In the genomic region with DNA sequence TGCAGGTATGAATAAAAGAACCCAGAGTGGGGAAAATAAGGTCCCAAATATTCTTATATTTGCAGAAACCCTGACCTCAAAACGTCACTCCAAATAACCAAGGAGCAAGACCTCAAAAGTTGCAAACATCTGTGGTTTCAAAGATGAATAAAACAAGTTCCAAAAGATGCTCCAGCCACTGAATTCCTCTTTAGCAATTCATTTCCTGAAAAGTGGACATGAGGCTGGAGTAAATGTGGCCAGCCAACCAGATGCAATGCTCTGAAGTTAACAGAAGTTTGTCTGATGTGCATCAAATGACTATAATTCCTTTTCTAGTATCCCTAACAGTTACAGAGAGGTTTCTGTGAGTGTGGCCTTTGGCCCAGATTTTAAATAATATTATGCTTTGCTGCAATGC, we compare ENCODE assay signal across 17 cellular contexts.
DNase-seq lines count a peak whose midpoint lies in the region; ATAC-seq and TF ChIP-seq lines count a peak whose summit lies in the region.
"Had no signal": no experiment of that assay in that cellular context is flagged by ENCODE, and none has a peak within 500 bp of the region (broad histone marks: within the 10 kb centered on the region; RNA-seq: fewer than 3 reads in every experiment).

No MANE protein-coding gene starts in this region.

- H3K36me3 Mint-ChIP-seq in T-helper 17 cell (ENCODE audit: low read depth): no peaks in the 10 kb centered on the region

- CTCF ChIA-PET in PC-9 (lab: Charles Lee): no interaction called here

- no TSS peak for BruUV-seq in PC-9 (replicated peaks; lab: Mats Ljungman, UMichigan)

- no peaks in the 10 kb centered on the region for H3K27me3 ChIP-seq in PC-9 (ENCODE audit: insufficient read depth, low read depth)
- H3K27me3 ChIP-seq: BLaER1 treated with 17β-estradiol and CSF1 and Interleukin-3, amounts not matched to agents 10 nM and 100 nM had no signal

- peak; percentile 29 for DNase-seq in AG09309 (ENCODE audit: low read depth)
- peak; percentile 19 for DNase-seq in GM04503 (ENCODE audit: low read depth)
- peak; percentile 40 for DNase-seq in M059J (ENCODE audit: low read depth)
- peak; percentile 22 for DNase-seq in hepatic stellate cell (ENCODE audit: low spot score)
- no peak for DNase-seq in T-helper 17 cell
- no peak for DNase-seq in NCI-H2081 treated with DMSO at 0.1 percent for 48 hours (lab: John Stamatoyannopoulos, UW)
- DNase-seq in PC-9: no peak
- DNase-seq: COR-L47, DMS153, KG1, MM.1S, NCI-H1105 treated with DMSO at 0.1 percent for 48 hours, NCI-H1930, NCI-H2171 treated with DMSO at 0.1 percent for 48 hours, NCI-H774, Right ventricle myocardium superior had no signal

- H3K9me2 ChIP-seq in PC-9 (ENCODE audit: insufficient read depth): no peaks in the 10 kb centered on the region

- intact Hi-C loops in PC-9 (cut with micrococcal nuclease; ENCODE audit: unreplicated experiment): no loop called here

- POLR2A ChIA-PET in PC-9 (lab: Charles Lee; ENCODE audit: unreplicated experiment): no interaction called here

- no peak overlapping the region for H2AFZ ChIP-seq in PC-9

- ATAC-seq in T-helper 17 cell: no peak

- H3K27ac ChIP-seq in PC-9: no peak overlapping the region
- H3K27ac ChIP-seq: BLaER1 treated with 17β-estradiol and CSF1 and Interleukin-3, amounts not matched to agents 10 nM and 100 nM had no signal

- TF ChIP-seq CTCF in AG09309 (IDR thresholded peaks at IDR 0.05; ENCODE audit: control insufficient read depth, insufficient read depth, low read depth, low read length, missing control alignments): no peak
- no peak for TF ChIP-seq CTCF in PC-9 (conservative IDR thresholded peaks at IDR 0.05)

- no peaks in the 10 kb centered on the region for H3K36me3 ChIP-seq in PC-9 (ENCODE audit: low read depth)
- H3K36me3 ChIP-seq: BLaER1 treated with 17β-estradiol and CSF1 and Interleukin-3, amounts not matched to agents 10 nM and 100 nM had no signal

- H3K4me2 ChIP-seq in PC-9: no peak overlapping the region
- H3K4me2 ChIP-seq: BLaER1 treated with 17β-estradiol and CSF1 and Interleukin-3, amounts not matched to agents 10 nM and 100 nM had no signal

- H3F3A ChIP-seq in PC-9 (ENCODE audit: insufficient read depth, low read depth): no peaks in the 10 kb centered on the region

- H3K27ac Mint-ChIP-seq in T-helper 17 cell: no peak overlapping the region

- no peaks in the 10 kb centered on the region for H3K4me1 Mint-ChIP-seq in T-helper 17 cell

- no peak overlapping the region for H3K4me3 Mint-ChIP-seq in T-helper 17 cell

- H3K4me3 ChIP-seq in AG09309 (ENCODE audit: control insufficient read depth, low read depth, low read length) (no peak overlapping the region), PC-9 (no peak overlapping the region)
- H3K4me3 ChIP-seq: BLaER1 treated with 17β-estradiol and CSF1 and Interleukin-3, amounts not matched to agents 10 nM and 100 nM had no signal

- no peaks in the 10 kb centered on the region for H3K27me3 Mint-ChIP-seq in T-helper 17 cell

- no peaks in the 10 kb centered on the region for H3K4me1 ChIP-seq in PC-9 (replicated peaks; ENCODE audit: insufficient read depth)

- no peaks in the 10 kb centered on the region for H3K79me2 ChIP-seq in PC-9 (ENCODE audit: low read depth)

- H4K20me1 ChIP-seq in PC-9 (ENCODE audit: insufficient read depth): no peaks in the 10 kb centered on the region
- H4K20me1 ChIP-seq: BLaER1 treated with 17β-estradiol and CSF1 and Interleukin-3, amounts not matched to agents 10 nM and 100 nM had no signal

- H3K9me3 ChIP-seq in T-helper 17 cell (ENCODE audit: control insufficient read depth, low read length, poor library complexity, severe bottlenecking): no peaks in the 10 kb centered on the region
- no peaks in the 10 kb centered on the region; the same call in 1 of the 2 replicates for H3K9me3 ChIP-seq in PC-9 (ENCODE audit: insufficient read depth, low read depth)
- H3K9me3 ChIP-seq: BLaER1 treated with 17β-estradiol and CSF1 and Interleukin-3, amounts not matched to agents 10 nM and 100 nM had no signal

Comparison
In these comparisons a context has a peak if more than half of its experiments do, and no peak if none do; other contexts are left out.
1. DNase-seq: peak in AG09309 (single experiment), GM04503 (single experiment), M059J (single experiment) and hepatic stellate cell (single experiment); none in T-helper 17 cell (0 of 3), NCI-H2081 treated with DMSO at 0.1 percent for 48 hours (single experiment) and PC-9 (0 of 2).